8 cellular contexts compared by ENCODE assay signal in genomic region chr2:97995026-97995733, GRCh38. TPM values are rescaled to one million over a fixed set of nuclear protein-coding genes. Genes with fewer than 3 reads are reported as not detected.
A peak's percentile ranks its signal among the peaks of the same experiment; 100 is the strongest.
DNase-seq lines count a peak whose midpoint lies in the region; ATAC-seq lines count a peak whose summit lies in the region.

No MANE protein-coding gene starts in this region.

- H3K4me3 ChIP-seq in skeletal muscle cell (ENCODE audit: low read depth, low read length) = peak overlapping the region; percentile 85

- H3K4me3 Mint-ChIP-seq in activated naive CD8-positive, alpha-beta T cell treated with anti-CD3 and anti-CD28 coated beads, Interleukin-2, amount 50 U/mL, for 24 hours = peak overlapping the region; percentile 97

- H3K36me3 Mint-ChIP-seq in activated naive CD8-positive, alpha-beta T cell treated with anti-CD3 and anti-CD28 coated beads, Interleukin-2, amount 50 U/mL, for 24 hours (ENCODE audit: low read depth) = peaks cover 2% of the 10 kb centered on the region

- no peaks in the 10 kb centered on the region for H3K9me3 Mint-ChIP-seq in activated naive CD8-positive, alpha-beta T cell treated with anti-CD3 and anti-CD28 coated beads, Interleukin-2, amount 50 U/mL, for 24 hours

- peaks cover 42% of the 10 kb centered on the region for H3K4me1 Mint-ChIP-seq in activated naive CD8-positive, alpha-beta T cell treated with anti-CD3 and anti-CD28 coated beads, Interleukin-2, amount 50 U/mL, for 24 hours

- DNase-seq in DMS 273 treated with DMSO at 0.1 percent for 48 hours (lab: John Stamatoyannopoulos, UW) = peak; percentile 4
- peak; percentile 43 for DNase-seq in HT-29 (ENCODE audit: low spot score)
- DNase-seq in SKM-1 treated with dmso at 0.1 percent for 144 hours (lab: John Stamatoyannopoulos, UW; ENCODE audit: unreplicated experiment) = peak; percentile 78
- peak; percentile 63 for DNase-seq in activated naive CD8-positive, alpha-beta T cell treated with anti-CD3 and anti-CD28 coated beads, Interleukin-2, amount 50 U/mL, for 24 hours
- DNase-seq in hippocampal formation (lab: John Stamatoyannopoulos, UW) = peak; percentile 15 to 47
- DNase-seq in skeletal muscle cell (ENCODE audit: low read depth) = no peak
- no peak for DNase-seq in HPDE6-E6E7 (ENCODE audit: extremely low spot score)

- no peaks in the 10 kb centered on the region for H3K27me3 Mint-ChIP-seq in activated naive CD8-positive, alpha-beta T cell treated with anti-CD3 and anti-CD28 coated beads, Interleukin-2, amount 50 U/mL, for 24 hours

- peak overlapping the region; percentile 96 for H3K27ac Mint-ChIP-seq in activated naive CD8-positive, alpha-beta T cell treated with anti-CD3 and anti-CD28 coated beads, Interleukin-2, amount 50 U/mL, for 24 hours

- ATAC-seq in GM21360 (IDR thresholded peaks at IDR 0.05; ENCODE audit: unreplicated experiment) = peak; percentile 30
- ATAC-seq in activated naive CD8-positive, alpha-beta T cell treated with anti-CD3 and anti-CD28 coated beads, Interleukin-2, amount 50 U/mL, for 24 hours = peak; percentile 37

RNA-seq across cellular contexts. Expression of gene TMEM131, which starts 0.6 kb away (rescaled TPM):
- 8.7 and 14.1 TPM in 2 replicates for total RNA-seq in HT-29 (2014; rRNA removed; shearing (Covaris generic))

Comparison
In these comparisons a context has a peak if more than half of its experiments do, and no peak if none do; other contexts are left out.
1. DNase-seq: peak in DMS 273 treated with DMSO at 0.1 percent for 48 hours (single experiment), HT-29 (single experiment), SKM-1 treated with dmso at 0.1 percent for 144 hours (single experiment), activated naive CD8-positive, alpha-beta T cell treated with anti-CD3 and anti-CD28 coated beads, Interleukin-2, amount 50 U/mL, for 24 hours (single experiment) and hippocampal formation (2 of 2); none in skeletal muscle cell (single experiment) and HPDE6-E6E7 (single experiment).